ENCODE assay signal across 12 cellular contexts in the genomic region with DNA sequence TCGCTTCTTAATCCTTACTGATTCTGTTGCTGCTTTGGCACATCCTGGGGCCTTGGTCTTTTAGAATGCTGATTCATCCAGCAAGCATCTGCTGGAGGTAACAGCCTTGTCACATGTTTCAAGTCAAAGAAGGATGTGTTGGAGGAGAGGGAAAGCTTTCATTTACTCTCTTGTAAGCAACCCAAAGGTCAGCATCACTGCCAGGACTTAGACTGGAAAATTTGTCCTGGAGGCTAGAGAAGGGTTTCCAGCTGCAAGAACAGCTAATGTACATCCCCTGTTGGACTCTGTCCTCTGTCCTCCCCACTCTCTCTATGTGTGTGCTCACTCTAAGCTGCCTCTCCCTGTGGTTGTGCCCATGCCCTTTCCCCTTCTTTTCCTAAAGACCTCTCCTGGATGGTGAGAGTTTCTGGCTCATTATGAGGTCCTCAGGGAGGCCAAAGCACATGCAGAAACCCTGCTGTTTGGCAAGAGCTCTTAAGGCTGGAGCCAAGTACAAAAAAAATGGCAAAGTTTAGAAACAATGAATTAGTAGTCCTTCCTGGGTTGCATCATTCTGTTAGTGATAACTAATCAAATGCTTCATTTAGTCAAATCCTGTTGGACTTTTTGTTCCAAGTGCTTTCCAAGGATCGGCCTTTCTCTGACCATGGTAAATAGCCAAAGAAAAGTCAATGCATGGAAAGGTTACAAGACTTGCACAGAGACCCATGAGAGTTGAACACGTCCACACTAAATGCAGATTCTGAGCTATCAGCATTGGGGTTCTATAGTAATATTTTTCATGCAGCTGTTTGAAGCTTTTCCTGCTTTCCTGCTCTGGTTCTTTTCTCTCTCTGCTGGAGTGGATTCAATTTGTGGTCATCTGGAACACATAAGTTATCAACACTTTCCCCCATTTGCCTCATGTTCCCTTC. TPM values are rescaled to one million over a fixed set of nuclear protein-coding genes. Genes with fewer than 3 reads are reported as not detected.
DNase-seq lines count a peak whose midpoint lies in the region; ATAC-seq, FAIRE-seq and TF ChIP-seq lines count a peak whose summit lies in the region.
"Had no signal": no experiment of that assay in that cellular context is flagged by ENCODE, and none has a peak within 500 bp of the region (broad histone marks: within the 10 kb centered on the region; RNA-seq: fewer than 3 reads in every experiment).

No MANE protein-coding gene starts in this region.

- BruUV-seq in endothelial cell of umbilical vein (replicated peaks; lab: Mats Ljungman, UMichigan) (no TSS peak), HepG2 (replicated peaks; lab: Mats Ljungman, UMichigan) (no TSS peak)

- TF ChIP-seq CTCF in endothelial cell of umbilical vein (IDR thresholded peaks at IDR 0.05; ENCODE audit: extremely low read depth in 1 of 2, insufficient read depth in 1 of 2, low read depth in 1 of 2, low read length in 2 of 2) = no peak
- no peak for TF ChIP-seq CTCF in HepG2 (CRISPR knock-in tag; IDR thresholded peaks at IDR 0.05)

- in situ Hi-C loops in HepG2 (cut with HindIII; ENCODE audit: extremely low pct_ligation_motif_present, low pct_unique_long_range_greater_than_20kb) = no loop called here

- H3K36me3 ChIP-seq in endothelial cell of umbilical vein (ENCODE audit: control insufficient read depth in 2 of 2, extremely low read depth in 1 of 2, insufficient read depth in 2 of 2, low read length in 2 of 2) (no peaks in the 10 kb centered on the region), HepG2 (replicated peaks in 1 of 2; ENCODE audit: control insufficient read depth in 1 of 2, insufficient read depth in 2 of 2, low read length in 2 of 2) (no peaks in the 10 kb centered on the region)

- dilution Hi-C loops in endothelial cell of umbilical vein (cut with MboI; ENCODE audit: extremely low pct_ligation_motif_present, low sequenced_read_pairs) = no loop called here

- no peaks in the 10 kb centered on the region for H3K9me1 ChIP-seq in endothelial cell of umbilical vein (replicated peaks; ENCODE audit: control insufficient read depth, extremely low read depth, insufficient read depth, low read length)

- H4K20me1 ChIP-seq in endothelial cell of umbilical vein (replicated peaks; ENCODE audit: control insufficient read depth, extremely low read depth, insufficient read depth, low read length) (no peaks in the 10 kb centered on the region), HepG2 (ENCODE audit: insufficient read depth, low read length) (no peaks in the 10 kb centered on the region)

- TF ChIP-seq RAD21 in HepG2 (CRISPR knock-in tag; IDR thresholded peaks at IDR 0.05) = no peak

- peak overlapping the region; percentile 6 for H2AFZ ChIP-seq in endothelial cell of umbilical vein (ENCODE audit: low read depth, low read length)
- H2AFZ ChIP-seq in HepG2 (ENCODE audit: low read length) = no peak overlapping the region

- intact Hi-C loops in endothelial cell of umbilical vein (cut with micrococcal nuclease) = no loop called here
- intact Hi-C loops in HepG2 (cut with micrococcal nuclease; ENCODE audit: unreplicated experiment) = no loop called here

- TF ChIP-seq POLR2A in endothelial cell of umbilical vein (IDR thresholded peaks at IDR 0.05; ENCODE audit: low read depth, low read length) (no peak), HepG2 (IDR thresholded peaks at IDR 0.05; ENCODE audit: insufficient read depth in 1 of 2, low read depth in 2 of 2, low read length in 2 of 2) (no peak)

- H3K9ac ChIP-seq in endothelial cell of umbilical vein (replicated peaks; ENCODE audit: extremely low read depth, insufficient read depth, low read length) (no peak overlapping the region), HepG2 (ENCODE audit: insufficient read depth, low read depth, low read length) (no peak overlapping the region)

- H3K27ac ChIP-seq in endothelial cell of umbilical vein (ENCODE audit: insufficient read depth, low read depth, low read length) = no peak overlapping the region
- H3K27ac ChIP-seq in HepG2 (ENCODE audit: extremely low read length, insufficient read depth, low read length) = no peak overlapping the region
- H3K27ac ChIP-seq: 22Rv1 had no signal

- peak; percentile 52 for FAIRE-seq in endothelial cell of umbilical vein (lab: Jason Lieb, UNC)
- FAIRE-seq in HepG2 (lab: Jason Lieb, UNC) = no peak
- FAIRE-seq in urothelium cell line (lab: Jason Lieb, UNC) = no peak
- FAIRE-seq: endometrium had no signal

- POLR2A ChIA-PET in endothelial cell of umbilical vein (lab: Charles Lee) = no interaction called here
- POLR2A ChIA-PET in HepG2 (lab: Yijun Ruan, JAX) = no interaction called here

- H3K4me1 ChIP-seq in endothelial cell of umbilical vein (ENCODE audit: control insufficient read depth, extremely low read depth, insufficient read depth, low read length) = peaks cover 8% of the 10 kb centered on the region
- H3K4me1 ChIP-seq in HepG2 (ENCODE audit: insufficient read depth, low read length) = no peaks in the 10 kb centered on the region

- H3K4me3 ChIP-seq in endothelial cell of umbilical vein (replicated peaks in 1 of 3; ENCODE audit: insufficient read depth in 1 of 3, low read depth in 1 of 3, low read length in 3 of 3) (no peak overlapping the region), HepG2 (replicated peaks in 1 of 3; ENCODE audit: insufficient read depth in 1 of 3, low read depth in 2 of 3, low read length in 3 of 3) (no peak overlapping the region)

- H3K27me3 ChIP-seq in endothelial cell of umbilical vein (ENCODE audit: control insufficient read depth in 2 of 2, insufficient read depth in 2 of 2, low read length in 2 of 2) (no peaks in the 10 kb centered on the region), HepG2 (ENCODE audit: control insufficient read depth in 1 of 2, insufficient read depth in 2 of 2, low read length in 2 of 2) (no peaks in the 10 kb centered on the region)

- no peaks in the 10 kb centered on the region for H3K9me3 ChIP-seq in endothelial cell of umbilical vein (replicated peaks; ENCODE audit: control insufficient read depth, insufficient read depth, low read length)
- H3K9me3 ChIP-seq in HepG2 (ENCODE audit: low read length) = no peaks in the 10 kb centered on the region

- DNase-seq in DMS53 (lab: John Stamatoyannopoulos, UW) (peak; percentile 33), DMS53 treated with DMSO at 0.1 percent for 48 hours (lab: John Stamatoyannopoulos, UW; ENCODE audit: unreplicated experiment) (no peak), endothelial cell of umbilical vein (ENCODE audit: low read depth, low spot score) (peak; percentile 5), HepG2 (ENCODE audit: low spot score) (no peak), urothelium cell line (ENCODE audit: low spot score) (peak; percentile 64), SHP77 (lab: John Stamatoyannopoulos, UW) (no peak)
- no peak for DNase-seq in stimulated activated CD4-positive, alpha-beta T cell treated with anti-CD3 and anti-CD28 coated beads, Interleukin-4, amount 100 ng/mL, for 4 hours
- DNase-seq: naive thymus-derived CD8-positive, alpha-beta T cell; NCI-H510A treated with DMSO at 0.1 percent for 48 hours had no signal

- H3K4me2 ChIP-seq in endothelial cell of umbilical vein (ENCODE audit: insufficient read depth, low read length) (no peak overlapping the region), HepG2 (ENCODE audit: low read depth, low read length) (no peak overlapping the region)

- CTCF ChIA-PET in endothelial cell of umbilical vein (lab: Charles Lee) (interaction anchor here (0.9 kb wide), 1 partner anchor 13 kb away, joined by 3 read pairs; the partner anchor contains the start of gene SRPX), HepG2 (lab: Yijun Ruan, JAX; ENCODE audit: low intra/inter-chr PET ratio, low total read pairs) (no interaction called here)

- no peaks in the 10 kb centered on the region for H3K79me2 ChIP-seq in endothelial cell of umbilical vein (ENCODE audit: control insufficient read depth, insufficient read depth, low read length)
- no peaks in the 10 kb centered on the region for H3K79me2 ChIP-seq in HepG2 (ENCODE audit: insufficient read depth, low read length)

- TF ChIP-seq EP300 in HepG2 (IDR thresholded peaks at IDR 0.05; ENCODE audit: low read depth in 2 of 2, low read length in 2 of 2) (no peak), HepG2 (CRISPR knock-in tag; IDR thresholded peaks at IDR 0.05; ENCODE audit: borderline replicate concordance) (no peak)

- ATAC-seq in HepG2 (peak; percentile 49; the same call in 1 of the 3 replicates), GM18517 (IDR thresholded peaks at IDR 0.05; ENCODE audit: unreplicated experiment) (no peak)
- ATAC-seq: naive thymus-derived CD8-positive, alpha-beta T cell had no signal

- 0% methylated on average over 2 of the region's 3 CpGs for WGBS in HepG2 (ENCODE audit: low lambda C conversion rate)

RNA-seq across cellular contexts. Expression of gene SRPX, which starts 13.5 kb away (rescaled TPM):
- total RNA-seq in endothelial cell of umbilical vein (104 and 126 TPM in 2 replicates), HepG2 (2016; rRNA removed; fragmentation: Illumina TruSeq; extraction: Trizol) (not detected in 2 replicates)
- polyA plus RNA-seq in endothelial cell of umbilical vein (107 and 140 TPM in 2 replicates), HepG2 (2011; rRNA removed) (0.13 and 0.30 TPM in 2 replicates)
- polyA plus RNA-seq in endothelial cell of umbilical vein (2011; cell fraction: cytosol; rRNA removed) = 189 and 199 TPM in 2 replicates
- polyA plus RNA-seq in endothelial cell of umbilical vein (2011; cell fraction: nucleus; rRNA removed) = 101 and 106 TPM in 2 replicates
- 200 and 217 TPM in 2 replicates for polyA plus RNA-seq in endothelial cell of umbilical vein (2012)
- polyA minus RNA-seq in endothelial cell of umbilical vein = 91.3 and 99.8 TPM in 2 replicates
- polyA minus RNA-seq in endothelial cell of umbilical vein (2011; cell fraction: cytosol; rRNA and poly(A)+ RNA removed) = not detected
- polyA minus RNA-seq in endothelial cell of umbilical vein (2011; cell fraction: nucleus; rRNA and poly(A)+ RNA removed) = 17.0 and 25.1 TPM in 2 replicates
- not detected in 2 replicates for total RNA-seq in HepG2 (2016; cell fraction: cytosol; rRNA removed; fragmentation: Illumina TruSeq; extraction: Trizol; ENCODE audit: low read depth)
- not detected in 2 replicates for total RNA-seq in HepG2 (2016; cell fraction: insoluble cytoplasmic fraction; rRNA removed; fragmentation: Illumina TruSeq; extraction: Trizol)
- not detected in 2 replicates for total RNA-seq in HepG2 (2016; cell fraction: membrane; rRNA removed; fragmentation: Illumina TruSeq; extraction: Trizol)
- not detected in 2 replicates for total RNA-seq in HepG2 (2016; cell fraction: nucleus; rRNA removed; fragmentation: Illumina TruSeq; extraction: Trizol)
- polyA plus RNA-seq in HepG2 (2011; cell fraction: cytosol; rRNA removed) = 0.12 and 0.17 TPM in 2 replicates
- polyA plus RNA-seq in HepG2 (2011; cell fraction: nucleus; rRNA removed) = 0.07 TPM in 1 of 2 replicates, not detected in the other
- 0.12 TPM in 1 of 2 replicates, not detected in the other for polyA plus RNA-seq in HepG2 (2012)
- 0.06 TPM in 1 of 2 replicates, not detected in the other for polyA plus RNA-seq in HepG2 (2016; cell fraction: cytosol; fragmentation: Illumina TruSeq; extraction: Trizol; ENCODE audit: low read depth)
- not detected in 2 replicates for polyA plus RNA-seq in HepG2 (2016; cell fraction: insoluble cytoplasmic fraction; fragmentation: Illumina TruSeq; extraction: Trizol; ENCODE audit: low read depth)
- polyA plus RNA-seq in HepG2 (2016; cell fraction: membrane; fragmentation: Illumina TruSeq; extraction: Trizol; ENCODE audit: low read depth) = not detected in 2 replicates
- polyA plus RNA-seq in HepG2 (2016; cell fraction: nucleus; fragmentation: Illumina TruSeq; extraction: Trizol; ENCODE audit: insufficient read depth, low read depth) = not detected in 2 replicates
- not detected in 2 replicates for polyA minus RNA-seq in HepG2 (2011; rRNA and poly(A)+ RNA removed; ENCODE audit: low replicate concordance)
- polyA minus RNA-seq in HepG2 (2011; cell fraction: cytosol; rRNA and poly(A)+ RNA removed) = not detected in 2 replicates
- polyA minus RNA-seq in HepG2 (2011; cell fraction: nucleus; rRNA and poly(A)+ RNA removed) = not detected in 2 replicates
- total RNA-seq: naive thymus-derived CD8-positive, alpha-beta T cell had no signal
- polyA plus RNA-seq: naive thymus-derived CD8-positive, alpha-beta T cell had no signal

Comparison
In these comparisons a context has a peak if more than half of its experiments do, and no peak if none do; other contexts are left out.
1. DNase-seq: peak in DMS53 (single experiment), endothelial cell of umbilical vein (single experiment) and urothelium cell line (single experiment); none in DMS53 treated with DMSO at 0.1 percent for 48 hours (single experiment), HepG2 (single experiment), SHP77 (0 of 2) and stimulated activated CD4-positive, alpha-beta T cell treated with anti-CD3 and anti-CD28 coated beads, Interleukin-4, amount 100 ng/mL, for 4 hours (0 of 2).
2. RNA of gene SRPX, which starts 13.5 kb away (total RNA-seq): 104 to 126 TPM in endothelial cell of umbilical vein; not detected in HepG2; every median in the first group is over 10 times any median in the second.